16 cellular contexts compared by ENCODE assay signal in genomic region chr4:86271057-86271456, GRCh38.
A peak's percentile ranks its signal among the peaks of the same experiment; 100 is the strongest.
DNase-seq lines count a peak whose midpoint lies in the region; ATAC-seq, FAIRE-seq and TF ChIP-seq lines count a peak whose summit lies in the region.
"Had no signal": no experiment of that assay in that cellular context is flagged by ENCODE, and none has a peak within 500 bp of the region (broad histone marks: within the 10 kb centered on the region; RNA-seq: fewer than 3 reads in every experiment).

No MANE protein-coding gene starts in this region.

- H3K9ac ChIP-seq in Karpas-422 (ENCODE audit: low read length) (no peak overlapping the region), GM12878 (ENCODE audit: control insufficient read depth, insufficient read depth, low read length) (no peak overlapping the region)

- TF ChIP-seq CTCF in DOHH2 (IDR thresholded peaks at IDR 0.05; ENCODE audit: low read depth, low read length, poor library complexity, severe bottlenecking) (no peak), HEK293 (tag by site-specific recombination; IDR thresholded peaks at IDR 0.05) (no peak), GM12878 (IDR thresholded peaks at IDR 0.05 in 2 of 3, conservative IDR thresholded peaks at IDR 0.05 in 1 of 3; ENCODE audit: control insufficient read depth in 2 of 3, extremely low read depth in 1 of 3, insufficient read depth in 1 of 3, low read depth in 3 of 3, low read length in 3 of 3) (no peak)

- H3K27ac ChIP-seq in DOHH2 (ENCODE audit: low read depth, low read length) = peak overlapping the region; percentile 70; the same call in 1 of the 2 replicates
- no peak overlapping the region for H3K27ac ChIP-seq in HEK293 (ENCODE audit: extremely low read depth, low read depth, low read length)
- H3K27ac ChIP-seq in Karpas-422 (ENCODE audit: low read length) = peak overlapping the region; percentile 93
- no peak overlapping the region for H3K27ac ChIP-seq in GM12878 (ENCODE audit: control insufficient read depth, insufficient read depth)
- H3K27ac ChIP-seq: 22Rv1 had no signal

- ATAC-seq in GM12878 = peak; percentile 44; the same call in 2 of the 3 replicates
- no peak for ATAC-seq in GM21423 (IDR thresholded peaks at IDR 0.05; ENCODE audit: unreplicated experiment)
- no peak for ATAC-seq in GM18907 (IDR thresholded peaks at IDR 0.05; ENCODE audit: unreplicated experiment)
- ATAC-seq: CD8-positive, alpha-beta T cell; GM23338; HepG2 had no signal

- no peak for TF ChIP-seq RAD21 in GM12878 (IDR thresholded peaks at IDR 0.05; ENCODE audit: insufficient read depth, low read depth, low read length)

- POLR2A ChIA-PET in HEK293 (lab: Yijun Ruan, JAX) = no interaction called here
- POLR2A ChIA-PET in GM12878 (lab: Charles Lee) = no interaction called here

- RAD21 ChIA-PET in GM12878 (lab: Charles Lee; ENCODE audit: unreplicated experiment) = no interaction called here

- CTCF ChIA-PET in HEK293 (lab: Yijun Ruan, JAX) (no interaction called here), GM12878 (lab: Yijun Ruan, JAX) (no interaction called here)

- FAIRE-seq in GM12878 (lab: Jason Lieb, UNC) = no peak
- FAIRE-seq: GM12891, HepG2 had no signal

- SMC1A ChIA-PET in GM12878 (lab: Charles Lee; ENCODE audit: uncharacterized antibody, unreplicated experiment) = no interaction called here

- DNase-seq in Karpas-422 (no peak), GM12878 (ENCODE audit: low read depth, low spot score) (no peak), posterior vena cava (ENCODE audit: low spot score) (no peak), HUDEP-2 (lab: John Stamatoyannopoulos, UW; ENCODE audit: unreplicated experiment in 76 of 76) (no peak)
- DNase-seq: CD8-positive, alpha-beta T cell; COR-L47; DND-41; H7 had no signal

- peaks cover 23% of the 10 kb centered on the region for H3K36me3 ChIP-seq in DOHH2 (ENCODE audit: control insufficient read depth, low read length)
- H3K36me3 ChIP-seq in HEK293 (ENCODE audit: control insufficient read depth in 2 of 2, insufficient read depth in 1 of 2, low read length in 2 of 2) = no peaks in the 10 kb centered on the region
- peaks cover 7% of the 10 kb centered on the region; the same call in 1 of the 2 replicates for H3K36me3 ChIP-seq in Karpas-422 (ENCODE audit: insufficient read depth, low read length)
- no peaks in the 10 kb centered on the region for H3K36me3 ChIP-seq in GM12878 (ENCODE audit: control insufficient read depth in 2 of 2, insufficient read depth in 2 of 2, low read length in 1 of 2)

- H4K20me1 ChIP-seq in DOHH2 (ENCODE audit: control insufficient read depth, insufficient read depth, low read depth, low read length) = no peaks in the 10 kb centered on the region
- no peaks in the 10 kb centered on the region for H4K20me1 ChIP-seq in Karpas-422 (ENCODE audit: insufficient read depth, low read depth, low read length)
- no peaks in the 10 kb centered on the region for H4K20me1 ChIP-seq in GM12878 (ENCODE audit: control insufficient read depth, insufficient read depth)

- H3K4me1 ChIP-seq in DOHH2 (ENCODE audit: control insufficient read depth, low read length) (peaks cover 94% of the 10 kb centered on the region), HEK293 (ENCODE audit: control insufficient read depth, insufficient read depth, low read length) (no peaks in the 10 kb centered on the region), Karpas-422 (ENCODE audit: low read length) (peaks cover 87% of the 10 kb centered on the region), GM12878 (ENCODE audit: control insufficient read depth, insufficient read depth, low read length) (no peaks in the 10 kb centered on the region)

- no peak for TF ChIP-seq POLR2A in GM12878 (IDR thresholded peaks at IDR 0.05; ENCODE audit: low read depth, low read length)

- H3K9me2 ChIP-seq in DOHH2 (replicated peaks; ENCODE audit: control insufficient read depth, low read length) (no peaks in the 10 kb centered on the region), Karpas-422 (replicated peaks; ENCODE audit: insufficient read depth, low read length) (no peaks in the 10 kb centered on the region)

- in situ Hi-C loops in GM12878 (cut with MboI) = no loop called here

- H2AFZ ChIP-seq in Karpas-422 (ENCODE audit: low read length) (no peak overlapping the region), GM12878 (ENCODE audit: control insufficient read depth, low read depth, low read length) (no peak overlapping the region)
- H2AFZ ChIP-seq: GM23338 had no signal

- 0% methylated on average over 1 of the region's 1 CpG for WGBS in GM12878 (ENCODE audit: insufficient coverage, insufficient replicate concordance, low lambda C conversion rate, missing lambda C conversion rate)

- H3F3A ChIP-seq in DOHH2 (ENCODE audit: control insufficient read depth, insufficient read depth) = peaks cover 4% of the 10 kb centered on the region

- intact Hi-C loops in GM12878 (cut with micrococcal nuclease; ENCODE audit: unreplicated experiment) (no loop called here), posterior vena cava (cut with DNase I) (no loop called here)

- BruUV-seq in GM12878 (replicated peaks; lab: Mats Ljungman, UMichigan) = no TSS peak

- H3K9me3 ChIP-seq in DOHH2 (ENCODE audit: control insufficient read depth, insufficient read depth, low read length) = no peaks in the 10 kb centered on the region
- H3K9me3 ChIP-seq in HEK293 (ENCODE audit: control insufficient read depth, insufficient read depth, low read depth, low read length) = no peaks in the 10 kb centered on the region
- no peaks in the 10 kb centered on the region; the same call in 1 of the 2 replicates for H3K9me3 ChIP-seq in Karpas-422 (ENCODE audit: low read length)
- no peaks in the 10 kb centered on the region for H3K9me3 ChIP-seq in GM12878 (replicated peaks; ENCODE audit: control insufficient read depth, insufficient read depth, low read length)

- no peak overlapping the region for H3K4me3 ChIP-seq in DOHH2 (ENCODE audit: low read length)
- no peak overlapping the region for H3K4me3 ChIP-seq in HEK293 (ENCODE audit: low read depth, low read length)
- H3K4me3 ChIP-seq in Karpas-422 (ENCODE audit: low read length) = no peak overlapping the region
- no peak overlapping the region for H3K4me3 ChIP-seq in GM12878
- H3K4me3 ChIP-seq: GM23338 had no signal

- H3K4me2 ChIP-seq in DOHH2 (ENCODE audit: low read length) (peak overlapping the region; percentile 7; the same call in 1 of the 2 replicates), Karpas-422 (ENCODE audit: low read depth, low read length, poor library complexity, severe bottlenecking) (no peak overlapping the region), GM12878 (ENCODE audit: control insufficient read depth, insufficient read depth) (no peak overlapping the region)
- H3K4me2 ChIP-seq: GM23338 had no signal

- peaks cover 34% of the 10 kb centered on the region for H3K79me2 ChIP-seq in DOHH2 (ENCODE audit: control insufficient read depth, low read length)
- H3K79me2 ChIP-seq in Karpas-422 (ENCODE audit: low read length) = peaks cover 94% of the 10 kb centered on the region
- no peaks in the 10 kb centered on the region for H3K79me2 ChIP-seq in GM12878 (ENCODE audit: control insufficient read depth, insufficient read depth, low read length)

- H3K27me3 ChIP-seq in DOHH2 (ENCODE audit: control insufficient read depth, low read length) = no peaks in the 10 kb centered on the region
- H3K27me3 ChIP-seq in Karpas-422 (ENCODE audit: low read length) = no peaks in the 10 kb centered on the region
- no peaks in the 10 kb centered on the region for H3K27me3 ChIP-seq in GM12878 (replicated peaks in 1 of 2; ENCODE audit: control insufficient read depth in 2 of 2, insufficient read depth in 2 of 2, low read length in 1 of 2)

- no peak for TF ChIP-seq EP300 in GM12878 (IDR thresholded peaks at IDR 0.05; ENCODE audit: borderline replicate concordance in 1 of 2, control insufficient read depth in 1 of 2, low read depth in 2 of 2, low read length in 2 of 2)

TF ChIP-seq in HEK293, 187 proteins besides CTCF, POLR2A, EP300 and RAD21:
- TF ChIP-seq ZBTB17 (tag by site-specific recombination; IDR thresholded peaks at IDR 0.05) (no peak), ZNF585B (tag by site-specific recombination; IDR thresholded peaks at IDR 0.05) (peak; percentile 36; the same call in 1 of the 2 replicates), ZNF391 (tag by site-specific recombination; IDR thresholded peaks at IDR 0.05; ENCODE audit: borderline replicate concordance, low read depth) (no peak)

TF ChIP-seq in GM12878, 131 proteins besides CTCF, POLR2A, EP300 and RAD21:
- TF ChIP-seq TCF12 (IDR thresholded peaks at IDR 0.05; ENCODE audit: low read depth, low read length) (no peak), JUNB (IDR thresholded peaks at IDR 0.05) (peak; percentile 43; the same call in 1 of the 2 replicates), EZH2 (IDR thresholded peaks at IDR 0.05; ENCODE audit: borderline replicate concordance, control insufficient read depth, low read depth, low read length) (no peak), IRF3 (IDR thresholded peaks at IDR 0.05) (no peak), MEF2A (IDR thresholded peaks at IDR 0.05; ENCODE audit: insufficient read depth, low read depth, low read length) (no peak)
TF ChIP-seq in GM12878: peak in this region for 1.

Comparison
In these comparisons a context has a peak if more than half of its experiments do, and no peak if none do; other contexts are left out.
1. H3K27ac ChIP-seq: peak in DOHH2 (single experiment) and Karpas-422 (single experiment); none in HEK293 (single experiment) and GM12878 (single experiment).